9 cellular contexts compared by ENCODE assay signal in the genomic region with DNA sequence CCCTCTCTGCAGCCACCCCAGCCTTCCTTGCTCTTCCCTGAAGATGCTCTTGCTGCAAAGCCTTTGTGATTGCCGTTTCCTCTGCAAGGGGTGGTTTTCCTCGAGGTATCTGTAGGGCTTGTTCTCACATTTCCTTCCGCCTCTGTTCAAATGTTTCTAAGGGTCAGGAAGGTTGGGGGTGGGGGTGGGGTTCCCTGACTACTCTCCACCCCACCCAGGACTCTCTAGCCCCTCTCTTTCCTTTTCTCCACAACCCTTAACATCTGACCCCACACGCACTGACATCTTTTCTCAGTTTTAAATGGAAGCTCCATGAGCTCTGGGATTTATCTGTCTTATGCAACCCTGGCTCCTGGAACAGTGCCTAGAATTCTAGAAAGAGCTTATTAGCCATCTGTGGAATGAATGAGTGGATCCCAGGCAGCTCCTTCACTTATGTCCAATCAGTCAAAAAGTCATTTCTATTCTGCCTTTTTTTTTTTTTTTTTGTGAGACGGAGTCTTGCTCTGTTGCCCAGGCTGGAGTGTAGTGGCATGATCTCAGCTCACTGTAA. TPM values are rescaled to one million over a fixed set of nuclear protein-coding genes. Genes with fewer than 3 reads are reported as not detected.
DNase-seq lines count a peak whose midpoint lies in the region; ATAC-seq and TF ChIP-seq lines count a peak whose summit lies in the region.
"Had no signal": no experiment of that assay in that cellular context is flagged by ENCODE, and none has a peak within 500 bp of the region (broad histone marks: within the 10 kb centered on the region; RNA-seq: fewer than 3 reads in every experiment).

No MANE protein-coding gene starts in this region.

- DNase-seq in AG08396 (ENCODE audit: low spot score), result peak; percentile 67
- DNase-seq in NCI-H1694 treated with DMSO at 0.1 percent for 48 hours (lab: John Stamatoyannopoulos, UW), result peak; percentile 88
- DNase-seq in dermis blood vessel endothelial cell, result peak; percentile 21
- no peak for DNase-seq in mesothelial cell of epicardium (ENCODE audit: low spot score in 2 of 2, unreplicated experiment in 2 of 2)
- no peak for DNase-seq in activated CD4-positive, CD25-positive, alpha-beta regulatory T cell (lab: John Stamatoyannopoulos, UW)
- no peak for DNase-seq in KBM-7
- no peak for DNase-seq in CD14-positive monocyte (ENCODE audit: low spot score)
- DNase-seq: CD4-positive, alpha-beta T cell had no signal

- in situ Hi-C loops in KBM-7 (cut with MboI; ENCODE audit: low pct_unique_long_range_greater_than_20kb, low sequenced_read_pairs), result no loop called here

- H3K36me3 Mint-ChIP-seq in mesothelial cell of epicardium (peaks cover 3% of the 10 kb centered on the region), CD14-positive monocyte (no peaks in the 10 kb centered on the region)

- H3K4me1 Mint-ChIP-seq in mesothelial cell of epicardium, result peaks cover 10% of the 10 kb centered on the region
- no peaks in the 10 kb centered on the region for H3K4me1 Mint-ChIP-seq in CD14-positive monocyte

- no peaks in the 10 kb centered on the region for H3K27me3 Mint-ChIP-seq in mesothelial cell of epicardium (ENCODE audit: low read depth)
- peaks cover 7 to 18% (median 10%) of the 10 kb centered on the region in 3 donors for H3K27me3 Mint-ChIP-seq in CD14-positive monocyte (ENCODE audit: low read depth in 3 of 3)

- TF ChIP-seq CTCF in mesothelial cell of epicardium (IDR thresholded peaks at IDR 0.05; ENCODE audit: unreplicated experiment) (no peak), CD14-positive monocyte (IDR thresholded peaks at IDR 0.05) (no peak)

- H3K27ac Mint-ChIP-seq in mesothelial cell of epicardium (peak overlapping the region; percentile 74), CD14-positive monocyte (no peak overlapping the region)
- H3K27ac Mint-ChIP-seq: CD4-positive, alpha-beta T cell had no signal

- no peak for ATAC-seq in GM18870 (IDR thresholded peaks at IDR 0.05; ENCODE audit: unreplicated experiment)

- intact Hi-C loops in CD14-positive monocyte (cut with micrococcal nuclease), result no loop called here

- no peak overlapping the region for H3K4me3 Mint-ChIP-seq in mesothelial cell of epicardium
- no peak overlapping the region for H3K4me3 Mint-ChIP-seq in CD14-positive monocyte
- H3K4me3 Mint-ChIP-seq: CD4-positive, alpha-beta T cell had no signal

- H3K9me3 Mint-ChIP-seq in mesothelial cell of epicardium, result peaks cover 16% of the 10 kb centered on the region
- peaks cover under 1 to 12% (median 8%) of the 10 kb centered on the region in 7 donors for H3K9me3 Mint-ChIP-seq in CD14-positive monocyte

RNA-seq across cellular contexts. Expression of gene ZNF362, which starts 27.3 kb away (rescaled TPM):
- total RNA-seq in dermis blood vessel endothelial cell (3.2 and 10.2 TPM in 2 replicates), mesothelial cell of epicardium (112 to 114 TPM (median 113 TPM) in 3 replicates)
- 10 to 100 TPM; 11.4 to 13.5 TPM for polyA plus RNA-seq in CD14-positive monocyte

RNA-seq across cellular contexts. Expression of gene TRIM62, which starts 47.2 kb away (rescaled TPM):
- total RNA-seq in dermis blood vessel endothelial cell, result 2.6 and 4.6 TPM in 2 replicates
- total RNA-seq in mesothelial cell of epicardium, result 13.6 to 14.7 TPM (median 13.9 TPM) in 3 replicates
- 1 to 10 TPM; 1.7 to 2.1 TPM for polyA plus RNA-seq in CD14-positive monocyte

Comparison
In these comparisons a context has a peak if more than half of its experiments do, and no peak if none do; other contexts are left out.
1. DNase-seq: peak in AG08396 (single experiment), NCI-H1694 treated with DMSO at 0.1 percent for 48 hours (single experiment) and dermis blood vessel endothelial cell (single experiment); none in mesothelial cell of epicardium (0 of 2), activated CD4-positive, CD25-positive, alpha-beta regulatory T cell (0 of 4), KBM-7 (single experiment) and CD14-positive monocyte (single experiment).
2. RNA of gene ZNF362, which starts 27.3 kb away (total RNA-seq): 112 to 114 TPM in mesothelial cell of epicardium; 3.2 to 10.2 TPM in dermis blood vessel endothelial cell; every median in the first group is over 10 times any median in the second.